ENCODE assay signal across 22 cellular contexts in the genomic region with DNA sequence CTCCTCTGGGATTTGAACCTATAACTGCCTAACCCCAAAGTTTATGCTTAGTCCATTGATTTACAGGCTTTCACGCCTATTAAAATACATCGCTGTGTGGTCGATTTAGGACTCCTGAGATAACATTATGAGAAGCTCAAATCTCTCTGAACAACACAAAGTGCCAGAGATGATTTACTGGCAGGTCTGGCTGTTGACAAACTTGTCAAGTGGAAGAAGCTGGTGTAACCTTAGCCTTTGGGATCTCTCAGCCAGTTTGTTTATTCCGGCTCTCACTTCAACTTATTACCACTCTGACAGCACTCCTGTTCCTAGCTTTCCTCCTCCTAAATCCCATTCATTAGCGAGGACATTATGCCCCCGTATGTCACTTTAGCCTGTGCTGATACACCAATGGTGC.
"Had no signal": no experiment of that assay in that cellular context is flagged by ENCODE, and none has a peak within 500 bp of the region (broad histone marks: within the 10 kb centered on the region; RNA-seq: fewer than 3 reads in every experiment).

No MANE protein-coding gene starts in this region.

- DNase-seq: activated CD4-positive, alpha-beta T cell treated with anti-CD3 and anti-CD28 coated beads for 48 hours; activated CD4-positive, alpha-beta T cell treated with anti-CD3 and anti-CD28 coated beads, Interleukin-2, amount 50 U/mL, for 48 hours; activated CD8-positive, alpha-beta memory T cell treated with anti-CD3 and anti-CD28 coated beads, Interleukin-2, amount 50 U/mL, for 4 hours; activated gamma-delta T cell; activated naive CD4-positive, alpha-beta T cell treated with anti-CD3 and anti-CD28 coated beads, Interleukin-2, amount 50 U/mL, for 16 hours; activated T-cell treated with anti-CD3 and anti-CD28 coated beads, Interleukin-2, amount 50 U/mL, for 1 hour; amniotic stem cell; brain microvascular endothelial cell; effector memory CD8-positive, alpha-beta T cell; erythroblast; gastrocnemius medialis; glutamatergic neuron; left cardiac atrium; mammary epithelial cell; ovary; small intestine; stimulated activated CD4-positive, alpha-beta T cell treated with anti-CD3 and anti-CD28 coated beads, Interleukin-4, amount 100 ng/mL, for 4 hours; stimulated activated CD8-positive, alpha-beta memory T cell treated with anti-CD3 and anti-CD28 coated beads, Interleukin-4, amount 100 ng/mL, for 48 hours; stimulated activated naive CD8-positive, alpha-beta T cell treated with anti-CD3 and anti-CD28 coated beads, Interleukin-15, amount 100 ng/mL, for 72 hours; substantia nigra; uterus; WERI-Rb-1 had no signal
